ENCODE assay signal across 10 cellular contexts in the genomic region with DNA sequence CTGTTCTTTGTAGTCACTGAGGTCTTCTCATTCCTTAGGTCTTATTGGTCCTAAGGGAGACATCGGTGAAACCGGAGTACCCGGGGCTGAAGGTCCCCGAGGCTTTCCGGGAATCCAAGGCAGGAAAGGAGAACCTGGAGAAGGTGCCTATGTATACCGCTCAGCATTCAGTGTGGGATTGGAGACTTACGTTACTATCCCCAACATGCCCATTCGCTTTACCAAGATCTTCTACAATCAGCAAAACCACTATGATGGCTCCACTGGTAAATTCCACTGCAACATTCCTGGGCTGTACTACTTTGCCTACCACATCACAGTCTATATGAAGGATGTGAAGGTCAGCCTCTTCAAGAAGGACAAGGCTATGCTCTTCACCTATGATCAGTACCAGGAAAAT. TPM values are rescaled to one million over a fixed set of nuclear protein-coding genes. Genes with fewer than 3 reads are reported as not detected.
"Had no signal": no experiment of that assay in that cellular context is flagged by ENCODE, and none has a peak within 500 bp of the region (broad histone marks: within the 10 kb centered on the region; RNA-seq: fewer than 3 reads in every experiment).

No MANE protein-coding gene starts in this region.

- H3K4me3 Mint-ChIP-seq: GM23338, H9, HFFc6, IgD-negative memory B cell had no signal

- DNase-seq: H9, HCEC 1CT, HFFc6 had no signal

- H3K27ac ChIP-seq: HL-60 had no signal

- H3K9me3 Mint-ChIP-seq: GM23338, H9, HFFc6, IgD-negative memory B cell had no signal

- FAIRE-seq: H1, H54, HepG2 had no signal

- H3K4me1 Mint-ChIP-seq: GM23338 had no signal

- H3K4me3 ChIP-seq: GM23338 had no signal

- H3K27me3 Mint-ChIP-seq: IgD-negative memory B cell had no signal

- H3K27ac Mint-ChIP-seq: GM23338, H9, HFFc6, IgD-negative memory B cell had no signal

- H3K36me3 Mint-ChIP-seq: IgD-negative memory B cell had no signal

RNA-seq across cellular contexts. Expression of a gene that starts 11.6 kb away (rescaled TPM):
- total RNA-seq: GM23338, H1, H9, HepG2, HFFc6, HT1080 had no signal
- polyA plus RNA-seq: GM23338, H1, HepG2, IgD-negative memory B cell had no signal
